ENCODE assay signal across 28 cellular contexts in genomic region chr9:69797680-69798079, GRCh38.
DNase-seq lines count a peak whose midpoint lies in the region; TF ChIP-seq lines count a peak whose summit lies in the region.
"Had no signal": no experiment of that assay in that cellular context is flagged by ENCODE, and none has a peak within 500 bp of the region (broad histone marks: within the 10 kb centered on the region; RNA-seq: fewer than 3 reads in every experiment).

No MANE protein-coding gene starts in this region.

- TF ChIP-seq CTCF in WERI-Rb-1 (IDR thresholded peaks at IDR 0.05; ENCODE audit: low read depth, low read length) = no peak

- H3K27ac ChIP-seq in WERI-Rb-1 = peak overlapping the region; percentile 68
- H3K27ac ChIP-seq: 22Rv1, body of pancreas, SK-N-MC, testis had no signal

- H3K9me3 ChIP-seq in WERI-Rb-1 (ENCODE audit: severe bottlenecking) = no peaks in the 10 kb centered on the region
- H3K9me3 ChIP-seq: body of pancreas, testis had no signal

- H3K4me3 ChIP-seq in WERI-Rb-1 (ENCODE audit: low read depth, low read length) = no peak overlapping the region
- H3K4me3 ChIP-seq: body of pancreas, SK-N-MC, smooth muscle cell, testis had no signal

- H3K27me3 ChIP-seq in WERI-Rb-1 (ENCODE audit: insufficient read depth, low read depth, severe bottlenecking) = no peaks in the 10 kb centered on the region
- H3K27me3 ChIP-seq: body of pancreas, testis had no signal

- DNase-seq in DMS153 (lab: John Stamatoyannopoulos, UW) = peak; percentile 46
- DNase-seq in DMS153 treated with DMSO at 0.1 percent for 48 hours (lab: John Stamatoyannopoulos, UW; ENCODE audit: unreplicated experiment) = no peak
- peak; percentile 64 for DNase-seq in DMS 273 treated with DMSO at 0.1 percent for 48 hours (lab: John Stamatoyannopoulos, UW)
- peak; percentile 36 for DNase-seq in NCI-H69 (lab: John Stamatoyannopoulos, UW)
- DNase-seq in WERI-Rb-1 = no peak
- DNase-seq in activated naive CD4-positive, alpha-beta T cell treated with anti-CD3 and anti-CD28 coated beads, Interleukin-2, amount 50 U/mL, for 16 hours = no peak
- DNase-seq in activated CD8-positive, alpha-beta memory T cell treated with anti-CD3 and anti-CD28 coated beads, Interleukin-2, amount 50 U/mL, for 48 hours = no peak
- no peak for DNase-seq in GM03348 (ENCODE audit: low spot score)
- DNase-seq: activated CD4-positive, alpha-beta memory T cell treated with anti-CD3 and anti-CD28 coated beads for 36 hours; activated CD4-positive, CD25-positive, alpha-beta regulatory T cell treated with anti-CD3 and anti-CD28 coated beads, Interleukin-2, amount 50 U/mL, for 72 hours; activated naive CD4-positive, alpha-beta T cell treated with anti-CD3 and anti-CD28 coated beads, Interleukin-2, amount 10 ng/mL, durations not matched to agents 7 days and 5 days; body of pancreas; Calu3; dermis blood vessel endothelial cell; endodermal cell; H7; islet precursor cell; KBM-7; NCI-H1417; posterior cingulate gyrus; right cardiac atrium; RPMI8226; stimulated activated CD4-positive, alpha-beta T cell treated with anti-CD3 and anti-CD28 coated beads, Interleukin-2, amount 100 ng/mL, for 24 hours; stimulated activated naive CD8-positive, alpha-beta T cell treated with anti-CD3 and anti-CD28 coated beads, Interleukin-15, Interleukin-2, amounts not matched to agents 100 U/mL and 50 U/mL, for 24 hours; testis had no signal

- no peaks in the 10 kb centered on the region for H3K36me3 ChIP-seq in WERI-Rb-1

Comparison
In these comparisons a context has a peak if more than half of its experiments do, and no peak if none do; other contexts are left out.
1. DNase-seq: peak in DMS153 (single experiment), DMS 273 treated with DMSO at 0.1 percent for 48 hours (single experiment) and NCI-H69 (single experiment); none in DMS153 treated with DMSO at 0.1 percent for 48 hours (single experiment), WERI-Rb-1 (single experiment), activated naive CD4-positive, alpha-beta T cell treated with anti-CD3 and anti-CD28 coated beads, Interleukin-2, amount 50 U/mL, for 16 hours (single experiment), activated CD8-positive, alpha-beta memory T cell treated with anti-CD3 and anti-CD28 coated beads, Interleukin-2, amount 50 U/mL, for 48 hours (single experiment) and GM03348 (single experiment).